ENCODE assay signal across 9 cellular contexts in the genomic region with DNA sequence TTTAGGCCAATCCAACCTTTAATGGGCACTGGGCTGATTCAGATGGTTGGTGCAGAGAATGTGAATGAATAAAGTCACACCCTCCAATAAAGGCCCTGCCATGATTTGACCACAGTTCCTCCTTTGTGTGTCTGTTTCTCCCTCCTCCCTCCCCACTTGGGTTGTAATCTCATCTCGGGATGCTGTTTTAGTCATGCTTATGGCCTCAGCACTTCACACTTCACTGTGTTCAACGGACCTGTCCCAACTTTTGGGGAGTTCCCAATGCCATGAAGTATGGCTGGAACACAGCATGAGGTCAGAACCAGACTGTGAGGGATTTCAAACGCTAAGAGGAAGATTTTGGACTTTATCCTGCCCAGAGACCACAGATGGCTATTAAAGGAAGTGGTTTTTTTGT. TPM values are rescaled to one million over a fixed set of nuclear protein-coding genes. Genes with fewer than 3 reads are reported as not detected.
A peak's percentile ranks its signal among the peaks of the same experiment; 100 is the strongest.
DNase-seq lines count a peak whose midpoint lies in the region; ATAC-seq and TF ChIP-seq lines count a peak whose summit lies in the region.
"Had no signal": no experiment of that assay in that cellular context is flagged by ENCODE, and none has a peak within 500 bp of the region (broad histone marks: within the 10 kb centered on the region; RNA-seq: fewer than 3 reads in every experiment).

No MANE protein-coding gene starts in this region.

- peaks cover 3% of the 10 kb centered on the region for H3K4me1 Mint-ChIP-seq in chondrocyte (ENCODE audit: low read depth)
- H3K4me1 Mint-ChIP-seq in neural crest cell = peaks cover 6% of the 10 kb centered on the region

- ATAC-seq in HG02885 (IDR thresholded peaks at IDR 0.05; ENCODE audit: poor library complexity, unreplicated experiment) = no peak
- ATAC-seq in HG03439 (IDR thresholded peaks at IDR 0.05; ENCODE audit: unreplicated experiment) = no peak

- H3K4me3 ChIP-seq in GM12865 (ENCODE audit: low read depth, low read length) = no peak overlapping the region

- H3K27ac Mint-ChIP-seq in chondrocyte (ENCODE audit: unreplicated experiment) (peak overlapping the region; percentile 84), neural crest cell (ENCODE audit: unreplicated experiment) (peak overlapping the region; percentile 32)
- H3K27ac Mint-ChIP-seq: activated naive CD4-positive, alpha-beta T cell treated with anti-CD3 and anti-CD28 coated beads, Interleukin-2, amount 10 ng/mL, durations not matched to agents 7 days and 5 days had no signal

- H3K27me3 Mint-ChIP-seq in chondrocyte (ENCODE audit: low read depth) = no peaks in the 10 kb centered on the region
- no peaks in the 10 kb centered on the region for H3K27me3 Mint-ChIP-seq in neural crest cell (ENCODE audit: low read depth)
- H3K27me3 Mint-ChIP-seq: activated naive CD4-positive, alpha-beta T cell treated with anti-CD3 and anti-CD28 coated beads, Interleukin-2, amount 10 ng/mL, durations not matched to agents 7 days and 5 days had no signal

- no peak for TF ChIP-seq CTCF in GM12865 (IDR thresholded peaks at IDR 0.05; ENCODE audit: insufficient read depth, low read depth, low read length, missing control alignments)
- no peak for TF ChIP-seq CTCF in chondrocyte (IDR thresholded peaks at IDR 0.05)
- TF ChIP-seq CTCF in neural crest cell (conservative IDR thresholded peaks at IDR 0.05) = no peak

- H3K9me3 Mint-ChIP-seq in chondrocyte (ENCODE audit: low read depth) (no peaks in the 10 kb centered on the region), neural crest cell (no peaks in the 10 kb centered on the region)
- H3K9me3 Mint-ChIP-seq: activated naive CD4-positive, alpha-beta T cell treated with anti-CD3 and anti-CD28 coated beads, Interleukin-2, amount 10 ng/mL, durations not matched to agents 7 days and 5 days had no signal

- DNase-seq in GM12865 (ENCODE audit: low read depth) (peak; percentile 64), NOMO-1 treated with dmso at 0.1 percent for 144 hours (lab: John Stamatoyannopoulos, UW; ENCODE audit: unreplicated experiment) (peak; percentile 26), chondrocyte (ENCODE audit: low spot score) (no peak), neural crest cell (ENCODE audit: low read depth, low spot score) (no peak), DMS53 (lab: John Stamatoyannopoulos, UW) (no peak)
- DNase-seq in activated effector memory CD4-positive, alpha-beta T cell treated with Interleukin-2 at 50 U/mL for 16 hours = no peak
- DNase-seq: activated naive CD4-positive, alpha-beta T cell treated with anti-CD3 and anti-CD28 coated beads, Interleukin-2, amount 10 ng/mL, durations not matched to agents 7 days and 5 days had no signal

- H3K4me3 Mint-ChIP-seq in chondrocyte (ENCODE audit: unreplicated experiment) (no peak overlapping the region), neural crest cell (no peak overlapping the region)
- H3K4me3 Mint-ChIP-seq: activated naive CD4-positive, alpha-beta T cell treated with anti-CD3 and anti-CD28 coated beads, Interleukin-2, amount 10 ng/mL, durations not matched to agents 7 days and 5 days had no signal

- H3K36me3 Mint-ChIP-seq in chondrocyte (ENCODE audit: low read depth) (peaks cover 17% of the 10 kb centered on the region), neural crest cell (ENCODE audit: low read depth) (peaks cover 7% of the 10 kb centered on the region)

RNA-seq across cellular contexts. Expression of gene RAB8A, which starts 5.6 kb away (rescaled TPM):
- total RNA-seq in chondrocyte (65.5 to 73.7 TPM (median 69.9 TPM) in 3 replicates), neural crest cell (88.9 and 95.5 TPM in 2 replicates)

RNA-seq across cellular contexts. Expression of gene TPM4, which starts 29.8 kb away (rescaled TPM):
- total RNA-seq in chondrocyte (774 to 1,188 TPM (median 1,175 TPM) in 3 replicates), neural crest cell (357 and 373 TPM in 2 replicates)

RNA-seq across cellular contexts. Expression of gene HSH2D, which starts 37.4 kb away (rescaled TPM):
- total RNA-seq in chondrocyte = not detected in 3 replicates
- total RNA-seq in neural crest cell = not detected in 2 replicates

Comparison
In these comparisons a context has a peak if more than half of its experiments do, and no peak if none do; other contexts are left out.
1. DNase-seq: peak in GM12865 (single experiment) and NOMO-1 treated with dmso at 0.1 percent for 144 hours (single experiment); none in chondrocyte (single experiment), neural crest cell (single experiment), DMS53 (single experiment) and activated effector memory CD4-positive, alpha-beta T cell treated with Interleukin-2 at 50 U/mL for 16 hours (single experiment).